Comparison of ENCODE assay signal across 1 cellular context in the genomic region with DNA sequence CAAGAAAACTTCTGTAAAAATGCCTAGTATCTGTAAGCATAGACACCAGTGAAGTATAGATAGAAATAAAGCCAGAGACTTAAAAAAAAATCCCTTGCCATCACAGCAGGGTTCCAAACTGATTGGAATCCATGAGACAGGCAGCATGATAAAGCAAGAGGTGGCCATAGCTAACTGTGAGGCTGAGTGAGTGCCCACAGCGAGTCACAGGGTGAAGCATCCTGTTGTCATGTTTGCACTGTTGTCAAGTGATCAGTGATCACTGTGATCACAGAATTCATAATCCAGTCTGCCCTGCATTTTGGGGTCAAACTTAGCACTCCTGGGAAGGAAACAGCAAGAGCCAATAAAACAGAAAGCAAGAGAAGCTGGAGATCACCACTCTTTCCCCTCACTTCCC.
TF ChIP-seq lines count a peak whose summit lies in the region.

No MANE protein-coding gene starts in this region.

TF ChIP-seq in GM23338, 12 proteins besides CTCF, POLR2A, EP300 and RAD21 (continued from another document):
- TF ChIP-seq, protein P1, sequence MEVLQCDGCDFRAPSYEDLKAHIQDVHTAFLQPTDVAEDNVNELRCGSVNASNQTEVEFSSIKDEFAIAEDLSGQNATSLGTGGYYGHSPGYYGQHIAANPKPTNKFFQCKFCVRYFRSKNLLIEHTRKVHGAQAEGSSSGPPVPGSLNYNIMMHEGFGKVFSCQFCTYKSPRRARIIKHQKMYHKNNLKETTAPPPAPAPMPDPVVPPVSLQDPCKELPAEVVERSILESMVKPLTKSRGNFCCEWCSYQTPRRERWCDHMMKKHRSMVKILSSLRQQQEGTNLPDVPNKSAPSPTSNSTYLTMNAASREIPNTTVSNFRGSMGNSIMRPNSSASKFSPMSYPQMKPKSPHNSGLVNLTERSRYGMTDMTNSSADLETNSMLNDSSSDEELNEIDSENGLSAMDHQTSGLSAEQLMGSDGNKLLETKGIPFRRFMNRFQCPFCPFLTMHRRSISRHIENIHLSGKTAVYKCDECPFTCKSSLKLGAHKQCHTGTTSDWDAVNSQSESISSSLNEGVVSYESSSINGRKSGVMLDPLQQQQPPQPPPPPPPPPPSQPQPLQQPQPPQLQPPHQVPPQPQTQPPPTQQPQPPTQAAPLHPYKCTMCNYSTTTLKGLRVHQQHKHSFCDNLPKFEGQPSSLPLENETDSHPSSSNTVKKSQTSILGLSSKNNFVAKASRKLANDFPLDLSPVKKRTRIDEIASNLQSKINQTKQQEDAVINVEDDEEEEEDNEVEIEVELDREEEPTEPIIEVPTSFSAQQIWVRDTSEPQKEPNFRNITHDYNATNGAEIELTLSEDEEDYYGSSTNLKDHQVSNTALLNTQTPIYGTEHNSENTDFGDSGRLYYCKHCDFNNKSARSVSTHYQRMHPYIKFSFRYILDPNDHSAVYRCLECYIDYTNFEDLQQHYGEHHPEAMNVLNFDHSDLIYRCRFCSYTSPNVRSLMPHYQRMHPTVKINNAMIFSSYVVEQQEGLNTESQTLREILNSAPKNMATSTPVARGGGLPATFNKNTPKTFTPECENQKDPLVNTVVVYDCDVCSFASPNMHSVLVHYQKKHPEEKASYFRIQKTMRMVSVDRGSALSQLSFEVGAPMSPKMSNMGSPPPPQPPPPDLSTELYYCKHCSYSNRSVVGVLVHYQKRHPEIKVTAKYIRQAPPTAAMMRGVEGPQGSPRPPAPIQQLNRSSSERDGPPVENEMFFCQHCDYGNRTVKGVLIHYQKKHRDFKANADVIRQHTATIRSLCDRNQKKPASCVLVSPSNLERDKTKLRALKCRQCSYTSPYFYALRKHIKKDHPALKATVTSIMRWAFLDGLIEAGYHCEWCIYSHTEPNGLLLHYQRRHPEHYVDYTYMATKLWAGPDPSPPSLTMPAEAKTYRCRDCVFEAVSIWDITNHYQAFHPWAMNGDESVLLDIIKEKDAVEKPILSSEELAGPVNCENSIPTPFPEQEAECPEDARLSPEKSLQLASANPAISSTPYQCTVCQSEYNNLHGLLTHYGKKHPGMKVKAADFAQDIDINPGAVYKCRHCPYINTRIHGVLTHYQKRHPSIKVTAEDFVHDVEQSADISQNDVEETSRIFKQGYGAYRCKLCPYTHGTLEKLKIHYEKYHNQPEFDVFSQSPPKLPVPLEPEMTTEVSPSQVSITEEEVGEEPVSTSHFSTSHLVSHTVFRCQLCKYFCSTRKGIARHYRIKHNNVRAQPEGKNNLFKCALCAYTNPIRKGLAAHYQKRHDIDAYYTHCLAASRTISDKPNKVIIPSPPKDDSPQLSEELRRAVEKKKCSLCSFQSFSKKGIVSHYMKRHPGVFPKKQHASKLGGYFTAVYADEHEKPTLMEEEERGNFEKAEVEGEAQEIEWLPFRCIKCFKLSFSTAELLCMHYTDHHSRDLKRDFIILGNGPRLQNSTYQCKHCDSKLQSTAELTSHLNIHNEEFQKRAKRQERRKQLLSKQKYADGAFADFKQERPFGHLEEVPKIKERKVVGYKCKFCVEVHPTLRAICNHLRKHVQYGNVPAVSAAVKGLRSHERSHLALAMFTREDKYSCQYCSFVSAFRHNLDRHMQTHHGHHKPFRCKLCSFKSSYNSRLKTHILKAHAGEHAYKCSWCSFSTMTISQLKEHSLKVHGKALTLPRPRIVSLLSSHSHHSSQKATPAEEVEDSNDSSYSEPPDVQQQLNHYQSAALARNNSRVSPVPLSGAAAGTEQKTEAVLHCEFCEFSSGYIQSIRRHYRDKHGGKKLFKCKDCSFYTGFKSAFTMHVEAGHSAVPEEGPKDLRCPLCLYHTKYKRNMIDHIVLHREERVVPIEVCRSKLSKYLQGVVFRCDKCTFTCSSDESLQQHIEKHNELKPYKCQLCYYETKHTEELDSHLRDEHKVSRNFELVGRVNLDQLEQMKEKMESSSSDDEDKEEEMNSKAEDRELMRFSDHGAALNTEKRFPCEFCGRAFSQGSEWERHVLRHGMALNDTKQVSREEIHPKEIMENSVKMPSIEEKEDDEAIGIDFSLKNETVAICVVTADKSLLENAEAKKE (CRISPR knock-in tag; IDR thresholded peaks at IDR 0.05): no peak
- no peak for TF ChIP-seq ZNF114 (CRISPR knock-in tag; IDR thresholded peaks at IDR 0.05)
